In the genomic region with DNA sequence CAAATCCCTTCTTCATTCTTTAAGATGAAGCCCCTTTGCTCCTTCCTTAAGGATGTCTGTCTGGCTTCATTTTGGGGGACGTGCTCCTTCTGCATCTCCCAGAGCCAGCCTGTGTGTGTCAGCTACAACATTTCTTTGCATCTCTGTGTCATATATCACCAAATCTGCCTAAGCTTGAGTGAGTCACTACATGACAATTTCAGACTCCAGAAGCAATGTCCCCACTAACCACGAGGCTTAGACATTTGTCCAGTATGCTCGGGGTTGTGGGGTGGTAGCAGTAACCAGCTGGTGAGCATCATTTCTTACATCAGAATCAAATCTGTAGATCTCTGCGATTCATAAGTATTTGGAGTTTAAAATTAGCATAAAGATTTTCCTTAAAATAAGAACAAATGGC, we compare ENCODE assay signal across 10 cellular contexts. TPM values are rescaled to one million over a fixed set of nuclear protein-coding genes. Genes with fewer than 3 reads are reported as not detected.
"Had no signal": no experiment of that assay in that cellular context is flagged by ENCODE, and none has a peak within 500 bp of the region (broad histone marks: within the 10 kb centered on the region; RNA-seq: fewer than 3 reads in every experiment).

No MANE protein-coding gene starts in this region.

RNA-seq across cellular contexts. Expression of a gene that starts 54.8 kb away (rescaled TPM):
- total RNA-seq: activated CD4-positive, alpha-beta memory T cell treated with anti-CD3 and anti-CD28 coated beads for 36 hours; activated CD4-positive, alpha-beta T cell treated with anti-CD3 and anti-CD28 coated beads for 36 hours; activated naive CD4-positive, alpha-beta T cell treated with anti-CD3 and anti-CD28 coated beads for 36 hours; activated T-cell treated with anti-CD3 and anti-CD28 coated beads, Interleukin-2, amount 50 U/mL, for 4 hours; activated T-helper 1 cell treated with anti-CD3 and anti-CD28 coated beads, Interleukin-12 subunit alpha, Interleukin-12 subunit beta, Interleukin-2, Interleukin-4 antibody, amounts not matched to agents 30 ng/mL and 10 ng/mL and 1 ng/mL, durations not matched to agents 14 hours and 24 hours and 36 hours; cardiac muscle cell; LHCN-M2; OCI-LY7; PC-9; SJCRH30 had no signal
- polyA plus RNA-seq: cardiac muscle cell had no signal
